8 cellular contexts compared by ENCODE assay signal in the genomic region with DNA sequence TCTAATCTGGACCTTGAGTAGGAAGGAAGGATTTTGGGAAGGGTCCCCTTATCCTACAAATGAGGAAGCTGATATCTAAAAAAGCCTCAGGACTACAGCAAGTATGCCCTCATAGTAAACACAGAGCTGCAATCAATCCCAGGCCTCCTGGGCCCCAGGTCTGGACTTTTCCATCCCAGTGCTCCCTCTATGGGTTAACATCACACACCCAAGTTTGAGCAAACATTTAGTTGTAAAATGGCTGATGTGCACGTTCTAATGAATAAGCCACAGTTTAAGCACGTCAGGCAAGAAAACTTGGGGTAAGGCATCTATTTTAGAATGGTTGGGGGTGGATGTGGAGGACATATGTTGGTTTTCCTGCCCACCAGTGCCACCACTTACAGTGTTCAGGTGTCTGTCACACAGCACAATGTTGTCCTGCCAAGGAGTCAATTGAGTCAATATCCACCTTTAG. TPM values are rescaled to one million over a fixed set of nuclear protein-coding genes. Genes with fewer than 3 reads are reported as not detected.
A peak's percentile ranks its signal among the peaks of the same experiment; 100 is the strongest.
DNase-seq lines count a peak whose midpoint lies in the region; ATAC-seq and TF ChIP-seq lines count a peak whose summit lies in the region.

No MANE protein-coding gene starts in this region.

- H3K27ac ChIP-seq in VCaP: no peak overlapping the region

- ATAC-seq in GM21515 (IDR thresholded peaks at IDR 0.05; ENCODE audit: unreplicated experiment) (peak; percentile 34), left lobe of liver (peak; percentile 39)

- DNase-seq in EL (peak; percentile 53), HPDE6-E6E7 (ENCODE audit: extremely low spot score) (peak; percentile 42), left lobe of liver (ENCODE audit: low spot score) (no peak), NCI-H187 (lab: John Stamatoyannopoulos, UW) (no peak), cerebellar cortex (ENCODE audit: low spot score) (no peak), putamen (ENCODE audit: low spot score) (no peak)

- TF ChIP-seq CTCF in VCaP (conservative IDR thresholded peaks at IDR 0.05): peak; percentile 44

RNA-seq across cellular contexts. Expression of gene UBE2E1, which starts 44.3 kb away (rescaled TPM):
- 17.5 TPM for total RNA-seq in left lobe of liver

Comparison
In these comparisons a context has a peak if more than half of its experiments do, and no peak if none do; other contexts are left out.
1. DNase-seq: peak in EL (single experiment) and HPDE6-E6E7 (single experiment); none in left lobe of liver (single experiment), NCI-H187 (0 of 2), cerebellar cortex (single experiment) and putamen (single experiment).